8 cellular contexts compared by ENCODE assay signal in the genomic region with DNA sequence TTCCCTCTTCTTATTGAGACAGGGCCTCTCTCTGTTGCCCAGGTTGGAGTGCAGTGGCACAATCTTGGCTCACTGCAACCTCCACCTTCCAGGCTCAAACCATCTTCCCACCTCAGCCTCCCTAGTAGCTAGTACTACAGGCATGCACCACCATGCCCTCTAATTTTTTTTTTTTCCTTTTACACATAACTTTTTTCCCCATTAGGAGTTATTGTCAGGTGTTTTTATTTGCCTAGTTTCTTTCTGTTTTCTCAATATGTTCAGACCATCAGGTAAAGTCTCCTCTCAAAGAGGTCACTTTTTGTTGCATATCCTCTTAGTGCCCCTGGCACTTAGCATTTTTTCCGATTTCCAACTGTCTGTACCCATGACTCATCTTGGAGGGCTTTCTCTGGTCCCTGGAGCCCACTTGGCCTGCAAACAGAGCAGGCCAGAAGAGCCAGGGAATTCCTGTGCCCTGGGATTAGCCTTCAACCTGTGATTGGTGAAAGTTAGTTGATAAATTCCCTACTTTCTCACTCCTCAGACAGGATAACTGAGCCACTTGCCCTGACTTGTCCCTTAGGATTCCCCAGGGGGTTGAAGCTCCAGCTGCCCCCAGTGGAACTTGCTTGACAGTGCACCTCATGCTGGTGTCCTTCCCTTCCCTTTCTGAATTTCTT. TPM values are rescaled to one million over a fixed set of nuclear protein-coding genes. Genes with fewer than 3 reads are reported as not detected.
A peak's percentile ranks its signal among the peaks of the same experiment; 100 is the strongest.
DNase-seq lines count a peak whose midpoint lies in the region; ATAC-seq lines count a peak whose summit lies in the region.

No MANE protein-coding gene starts in this region.

- H3K4me1 Mint-ChIP-seq in activated CD8-positive, alpha-beta T cell treated with anti-CD3 and anti-CD28 coated beads, Interleukin-2, amount 10 ng/mL, durations not matched to agents 7 days and 5 days (ENCODE audit: low read depth): peaks cover 37% of the 10 kb centered on the region

- H3K9me3 Mint-ChIP-seq in activated CD8-positive, alpha-beta T cell treated with anti-CD3 and anti-CD28 coated beads, Interleukin-2, amount 10 ng/mL, durations not matched to agents 7 days and 5 days (ENCODE audit: insufficient read depth): no peaks in the 10 kb centered on the region

- no peak overlapping the region for H3K4me3 Mint-ChIP-seq in activated CD8-positive, alpha-beta T cell treated with anti-CD3 and anti-CD28 coated beads, Interleukin-2, amount 10 ng/mL, durations not matched to agents 7 days and 5 days

- peak; percentile 56 for ATAC-seq in GM18909 (IDR thresholded peaks at IDR 0.05; ENCODE audit: poor library complexity, unreplicated experiment)
- peak; percentile 45 for ATAC-seq in HG03097 (IDR thresholded peaks at IDR 0.05; ENCODE audit: low FRiP score, unreplicated experiment)
- ATAC-seq in activated CD8-positive, alpha-beta T cell treated with anti-CD3 and anti-CD28 coated beads, Interleukin-2, amount 10 ng/mL, durations not matched to agents 7 days and 5 days: no peak

- H3K27ac Mint-ChIP-seq in activated CD8-positive, alpha-beta T cell treated with anti-CD3 and anti-CD28 coated beads, Interleukin-2, amount 10 ng/mL, durations not matched to agents 7 days and 5 days: no peak overlapping the region

- peaks cover 22% of the 10 kb centered on the region for H3K36me3 Mint-ChIP-seq in activated CD8-positive, alpha-beta T cell treated with anti-CD3 and anti-CD28 coated beads, Interleukin-2, amount 10 ng/mL, durations not matched to agents 7 days and 5 days (ENCODE audit: low read depth)

- POLR2A ChIA-PET in activated CD8-positive, alpha-beta T cell treated with anti-CD3 and anti-CD28 coated beads, Interleukin-2, amount 10 ng/mL, durations not matched to agents 7 days and 5 days (lab: Charles Lee): no interaction called here

- CTCF ChIA-PET in activated CD8-positive, alpha-beta T cell treated with anti-CD3 and anti-CD28 coated beads, Interleukin-2, amount 10 ng/mL, durations not matched to agents 7 days and 5 days (lab: Charles Lee): interaction anchor here (0.7 to 1.4 kb wide), 14 partner anchors 9 to 161 kb away, joined by 3 to 8 read pairs (median 4); no protein-coding TSS in a partner anchor

- in situ Hi-C loops in Caki2 (cut with HindIII; ENCODE audit: low pct_unique_long_range_greater_than_20kb, low sequenced_read_pairs): no loop called here

- DNase-seq in Caki2 (ENCODE audit: low read depth): peak; percentile 65
- peak; percentile 63 for DNase-seq in NCI-H345 (lab: John Stamatoyannopoulos, UW)
- DNase-seq in activated CD8-positive, alpha-beta T cell treated with anti-CD3 and anti-CD28 coated beads, Interleukin-2, amount 10 ng/mL, durations not matched to agents 7 days and 5 days: peak; percentile 39
- peak; percentile 40 for DNase-seq in globus pallidus (ENCODE audit: low spot score)
- peak; percentile 50 for DNase-seq in retina
- no peak for DNase-seq in occipital lobe (lab: John Stamatoyannopoulos, UW)

- no peaks in the 10 kb centered on the region for H3K27me3 Mint-ChIP-seq in activated CD8-positive, alpha-beta T cell treated with anti-CD3 and anti-CD28 coated beads, Interleukin-2, amount 10 ng/mL, durations not matched to agents 7 days and 5 days (ENCODE audit: low read depth)

RNA-seq across cellular contexts. Expression of gene NTPCR, which starts 2.2 kb away (rescaled TPM):
- total RNA-seq in Caki2 (2014; rRNA removed; shearing (Covaris generic); ENCODE audit: low replicate concordance): 77.2 and 105 TPM in 2 replicates
- total RNA-seq in activated CD8-positive, alpha-beta T cell treated with anti-CD3 and anti-CD28 coated beads, Interleukin-2, amount 10 ng/mL, durations not matched to agents 7 days and 5 days: 10 to 100 TPM; 21.0 to 23.5 TPM
- total RNA-seq in occipital lobe: 16.4 TPM
